In genomic region chr9:74777136-74777879, GRCh38 we compare ENCODE assay signal across 8 cellular contexts.
A peak's percentile ranks its signal among the peaks of the same experiment; 100 is the strongest.
DNase-seq lines count a peak whose midpoint lies in the region; ATAC-seq and TF ChIP-seq lines count a peak whose summit lies in the region.

No MANE protein-coding gene starts in this region.

- TF ChIP-seq CTCF in KMS-11 (conservative IDR thresholded peaks at IDR 0.05; ENCODE audit: low read depth, low read length): peak; percentile 86

- no peaks in the 10 kb centered on the region for H3K36me3 ChIP-seq in KMS-11 (ENCODE audit: insufficient read depth)

- H4K20me1 ChIP-seq in KMS-11 (ENCODE audit: insufficient read depth): no peaks in the 10 kb centered on the region

- no peak overlapping the region for H3K4me3 ChIP-seq in KMS-11 (IDR thresholded peaks at IDR 0.05; ENCODE audit: insufficient read depth, low read depth, low read length)

- no peak overlapping the region for H3K27ac ChIP-seq in KMS-11

- H3K4me2 ChIP-seq in KMS-11: peak overlapping the region; percentile 36

- peaks cover 13% of the 10 kb centered on the region for H3K4me1 ChIP-seq in KMS-11 (ENCODE audit: low read depth, poor library complexity, severe bottlenecking)

- peak; percentile 62 for DNase-seq in D341Med (ENCODE audit: low spot score)
- peak; percentile 17 for DNase-seq in T1000 (lab: John Stamatoyannopoulos, UW)
- peak; percentile 79 for DNase-seq in astrocyte of the hippocampus (ENCODE audit: low read depth, low spot score)
- DNase-seq in iPS DF 19.7 (ENCODE audit: low read depth, low spot score): peak; percentile 9
- peak; percentile 35 to 42 for DNase-seq in stimulated activated CD4-positive, alpha-beta T cell treated with anti-CD3 and anti-CD28 coated beads, Interleukin-15, amount 100 ng/mL, for 1 hour (ENCODE audit: low read depth in 1 of 2, low spot score in 1 of 2)

- no peaks in the 10 kb centered on the region for H3K79me2 ChIP-seq in KMS-11 (ENCODE audit: insufficient read depth, low read depth)

- H3K27me3 ChIP-seq in KMS-11 (ENCODE audit: insufficient read depth, low read depth): no peaks in the 10 kb centered on the region

- ATAC-seq in GM21367 (IDR thresholded peaks at IDR 0.05; ENCODE audit: unreplicated experiment): peak; percentile 72
- ATAC-seq in HG02938 (IDR thresholded peaks at IDR 0.05; ENCODE audit: unreplicated experiment): no peak

- H3K9ac ChIP-seq in KMS-11: no peak overlapping the region

- H2AFZ ChIP-seq in KMS-11 (ENCODE audit: low read depth): peak overlapping the region; percentile 38

Comparison
In these comparisons a context has a peak if more than half of its experiments do, and no peak if none do; other contexts are left out.
1. DNase-seq: peak in every context shown above with its lines; median percentile 79 in astrocyte of the hippocampus; 62 in D341Med; 38 in stimulated activated CD4-positive, alpha-beta T cell treated with anti-CD3 and anti-CD28 coated beads, Interleukin-15, amount 100 ng/mL, for 1 hour; 17 in T1000; 9 in iPS DF 19.7.